In the genomic region with DNA sequence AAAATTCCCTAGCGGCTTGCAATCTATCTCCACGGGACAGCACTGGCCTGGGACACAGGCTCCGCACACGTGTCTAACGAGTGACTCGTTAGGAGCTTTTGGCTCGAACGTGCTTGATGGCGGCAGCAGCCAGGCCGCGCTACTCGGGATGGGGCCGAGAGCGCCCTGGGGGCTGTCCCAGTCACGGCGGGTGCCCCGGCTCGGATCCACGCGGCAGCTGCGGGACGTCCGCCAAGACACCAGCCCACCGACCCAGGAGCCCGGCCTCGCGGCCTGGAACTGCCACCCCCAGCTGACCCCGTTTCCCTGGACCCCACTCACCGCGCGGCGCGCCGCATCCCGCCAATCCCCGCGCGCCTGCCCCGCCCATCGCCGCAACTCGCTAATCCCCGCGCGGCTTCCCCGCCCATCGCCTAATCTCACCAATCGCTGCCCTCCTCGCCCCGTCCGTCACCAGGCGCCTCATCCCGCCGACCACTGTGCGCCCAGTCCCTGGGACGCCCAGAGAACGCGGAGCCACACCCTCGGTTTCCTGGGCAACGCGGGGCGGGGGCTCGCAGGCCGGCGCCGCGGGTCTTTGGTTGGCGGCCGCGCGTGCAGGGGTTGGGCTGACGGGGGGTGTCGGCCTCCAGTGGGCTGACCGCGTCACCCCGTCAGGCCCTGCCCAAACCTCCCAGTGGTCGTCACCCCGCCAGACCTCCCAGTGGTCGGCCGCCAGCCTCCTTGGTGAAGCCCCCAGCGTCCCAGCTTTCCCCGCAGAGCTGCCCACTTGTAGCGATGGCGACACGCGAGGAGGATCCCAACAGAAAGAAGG, we compare ENCODE assay signal across 8 cellular contexts. TPM values are rescaled to one million over a fixed set of nuclear protein-coding genes. Genes with fewer than 3 reads are reported as not detected.
DNase-seq lines count a peak whose midpoint lies in the region; ATAC-seq and TF ChIP-seq lines count a peak whose summit lies in the region.

Gene POLD2 (minus strand): TSS at position 359 of the 814 bp plus-strand sequence. CDS start 1,495 bp downstream, outside the sequence.

- H3K27me3 ChIP-seq in A673 (replicated peaks; ENCODE audit: insufficient read depth, low read depth, low read length, poor library complexity), result no peaks in the 10 kb centered on the region
- H3K27me3 ChIP-seq in breast epithelium, result no peaks in the 10 kb centered on the region

- DNase-seq in A673 (ENCODE audit: low spot score), result peak; percentile 99
- DNase-seq in NCI-H2171 treated with DMSO at 0.1 percent for 48 hours (lab: John Stamatoyannopoulos, UW), result peak; percentile 96
- peak; percentile 96 to 97 for DNase-seq in breast epithelium (ENCODE audit: low spot score in 2 of 2)

- peak; percentile 16 for TF ChIP-seq POLR2A in breast epithelium (IDR thresholded peaks at IDR 0.05)

- H3K4me3 ChIP-seq in A673 (ENCODE audit: low read depth, low read length, poor library complexity, severe bottlenecking) (peak within 1 kb of the TSS; percentile 62), breast epithelium (peak within 1 kb of the TSS; percentile 56 to 81 (median 81)), iPS-18c (ENCODE audit: insufficient read depth, low read depth, low read length) (peak within 1 kb of the TSS; percentile 96), skin epidermis (peak within 1 kb of the TSS; percentile 55 to 86 (median 76))

- peak; percentile 99 for ATAC-seq in GM18867 (IDR thresholded peaks at IDR 0.05; ENCODE audit: unreplicated experiment)
- ATAC-seq in HG03103 (IDR thresholded peaks at IDR 0.05; ENCODE audit: low read depth, unreplicated experiment), result peak; percentile 98

- CTCF ChIA-PET in A673 (lab: Charles Lee), result interaction anchor here (0.6 kb wide), 1 partner anchor 104 kb away, joined by 3 read pairs; no protein-coding TSS in a partner anchor

- H3K36me3 ChIP-seq in A673 (ENCODE audit: insufficient read depth, low read length, poor library complexity, severe bottlenecking) (peaks cover 32% of the 10 kb centered on the region), breast epithelium (no peaks in the 10 kb centered on the region)

- POLR2A ChIA-PET in A673 (lab: Charles Lee; ENCODE audit: low non-redundant PET), result interaction anchor here (0.6 kb wide), 1 partner anchor 90 kb away, joined by 3 read pairs; no protein-coding TSS in a partner anchor

- H3K27ac ChIP-seq in A673 (ENCODE audit: low read depth, low read length, poor library complexity, severe bottlenecking) (peak within 1 kb of the TSS; percentile 83), VCaP (peak within 1 kb of the TSS; percentile 87), breast epithelium (peak within 1 kb of the TSS; percentile 76 to 81), skin epidermis (peak within 1 kb of the TSS; percentile 39 to 91 (median 79))

- H3K9me3 ChIP-seq in A673 (ENCODE audit: low read depth, low read length, poor library complexity, severe bottlenecking) (no peaks in the 10 kb centered on the region), breast epithelium (no peaks in the 10 kb centered on the region), iPS-18c (ENCODE audit: control insufficient read depth, insufficient read depth, low read length) (no peaks in the 10 kb centered on the region)

- peaks cover 13% of the 10 kb centered on the region for H3K4me1 ChIP-seq in A673 (ENCODE audit: insufficient read depth, low read length, poor library complexity, severe bottlenecking)
- peaks cover 0 to 4% of the 10 kb centered on the region in 2 donors for H3K4me1 ChIP-seq in breast epithelium

- no TSS peak for BruUV-seq in A673 (replicated peaks; lab: Mats Ljungman, UMichigan)

- intact Hi-C loops in A673 (cut with micrococcal nuclease; ENCODE audit: unreplicated experiment) (loop anchor here (5.0 kb wide), 1 partner anchor 79 kb away; the partner anchor contains the start of gene YKT6), breast epithelium (cut with DNase I; ENCODE audit: low total_unique reads) (no loop called here)

- no peak for TF ChIP-seq CTCF in A673 (conservative IDR thresholded peaks at IDR 0.05; ENCODE audit: low read depth, low read length)
- TF ChIP-seq CTCF in VCaP (conservative IDR thresholded peaks at IDR 0.05), result no peak
- TF ChIP-seq CTCF in breast epithelium (IDR thresholded peaks at IDR 0.05), result peak in 1 of 3 donors; percentile 23

RNA-seq across cellular contexts. Expression of gene POLD2, which starts in this region (rescaled TPM):
- 252 TPM in 2 replicates for total RNA-seq in A673 (2021)
- total RNA-seq in breast epithelium, result 10 to 100 TPM; 38.9 to 49.8 (median 39.7) TPM

Comparison
In these comparisons a context has a peak if more than half of its experiments do, and no peak if none do; other contexts are left out.
1. Peak in every context shown above with its lines: DNase-seq, ATAC-seq, H3K4me3 ChIP-seq and H3K27ac ChIP-seq.